Comparison of ENCODE assay signal across 24 cellular contexts in genomic region chr5:43221502-43221901, GRCh38. TPM values are rescaled to one million over a fixed set of nuclear protein-coding genes. Genes with fewer than 3 reads are reported as not detected.
"Had no signal": no experiment of that assay in that cellular context is flagged by ENCODE, and none has a peak within 500 bp of the region (broad histone marks: within the 10 kb centered on the region; RNA-seq: fewer than 3 reads in every experiment).

No MANE protein-coding gene starts in this region.

- H3K27me3 Mint-ChIP-seq: stimulated activated naive B cell treated with anti-CD40 and anti-IgM and Interleukin-4, amounts not matched to agents 10 μg/mL and 1 μg/mL and 100 μg/mL, for 72 hours; stimulated activated naive CD8-positive, alpha-beta T cell treated with anti-CD3 and anti-CD28 coated beads, Interleukin-15, amount 100 ng/mL, for 72 hours had no signal

- ATAC-seq: left colon; left ventricle myocardium superior; psoas muscle; sciatic nerve; stimulated activated naive B cell treated with anti-CD40 and anti-IgM and Interleukin-4, amounts not matched to agents 10 μg/mL and 1 μg/mL and 100 μg/mL, for 72 hours; stimulated activated naive CD8-positive, alpha-beta T cell treated with anti-CD3 and anti-CD28 coated beads, Interleukin-15, amount 100 ng/mL, for 72 hours had no signal

- H3K9me3 Mint-ChIP-seq: nephron had no signal

- H3K4me1 ChIP-seq: psoas muscle, spleen, testis, transverse colon had no signal

- DNase-seq: cortex of kidney; dorsolateral prefrontal cortex; effector CD8-positive, alpha-beta T cell; foreskin melanocyte; head of caudate nucleus; left colon; left ventricle myocardium superior; mesendoderm; naive B cell; psoas muscle; retina; spleen; stimulated activated CD4-positive, alpha-beta T cell treated with anti-CD3 and anti-CD28 coated beads, Interleukin-15, amount 100 ng/mL, for 24 hours; stimulated activated CD4-positive, alpha-beta T cell treated with anti-CD3 and anti-CD28 coated beads, Interleukin-2, amount 100 ng/mL, for 24 hours; stimulated activated CD4-positive, alpha-beta T cell treated with anti-CD3 and anti-CD28 coated beads, Interleukin-4, amount 100 ng/mL, for 4 hours; stimulated activated naive B cell treated with anti-CD40 and anti-IgM and Interleukin-4, amounts not matched to agents 10 μg/mL and 1 μg/mL and 100 μg/mL, for 72 hours; stimulated activated naive CD8-positive, alpha-beta T cell treated with anti-CD3 and anti-CD28 coated beads, Interleukin-15, amount 100 ng/mL, for 72 hours; testis; transverse colon had no signal

- H3K4me3 ChIP-seq: dorsolateral prefrontal cortex, hepatocyte, psoas muscle, spleen, testis, transverse colon had no signal

- H3K4me1 Mint-ChIP-seq: naive B cell; nephron; stimulated activated naive B cell treated with anti-CD40 and anti-IgM and Interleukin-4, amounts not matched to agents 10 μg/mL and 1 μg/mL and 100 μg/mL, for 72 hours; stimulated activated naive CD8-positive, alpha-beta T cell treated with anti-CD3 and anti-CD28 coated beads, Interleukin-15, amount 100 ng/mL, for 72 hours had no signal

- H3K4me3 Mint-ChIP-seq: naive B cell; nephron; stimulated activated naive B cell treated with anti-CD40 and anti-IgM and Interleukin-4, amounts not matched to agents 10 μg/mL and 1 μg/mL and 100 μg/mL, for 72 hours; stimulated activated naive CD8-positive, alpha-beta T cell treated with anti-CD3 and anti-CD28 coated beads, Interleukin-15, amount 100 ng/mL, for 72 hours had no signal

- H3K36me3 Mint-ChIP-seq: naive B cell had no signal

- H3K36me3 ChIP-seq: neutrophil, spleen, transverse colon had no signal

- H3K27me3 ChIP-seq: dorsolateral prefrontal cortex, hepatocyte, spleen, testis, transverse colon had no signal

- H3K4me2 ChIP-seq: hepatocyte had no signal

- H3K79me2 ChIP-seq: hepatocyte had no signal

- H3K9me3 ChIP-seq: neutrophil, psoas muscle, spleen, testis, transverse colon had no signal

- H3K27ac Mint-ChIP-seq: naive B cell; nephron; stimulated activated naive B cell treated with anti-CD40 and anti-IgM and Interleukin-4, amounts not matched to agents 10 μg/mL and 1 μg/mL and 100 μg/mL, for 72 hours; stimulated activated naive CD8-positive, alpha-beta T cell treated with anti-CD3 and anti-CD28 coated beads, Interleukin-15, amount 100 ng/mL, for 72 hours had no signal

- H3K27ac ChIP-seq: dorsolateral prefrontal cortex, hepatocyte, neutrophil, psoas muscle, spleen, testis, transverse colon had no signal

- H2AFZ ChIP-seq: hepatocyte had no signal

RNA-seq across cellular contexts. Expression of gene NIM1K, which starts 29.5 kb away (rescaled TPM):
- total RNA-seq: hepatocyte, lung microvascular endothelial cell had no signal
- polyA plus RNA-seq: hepatocyte had no signal
